Comparison of ENCODE assay signal across 8 cellular contexts in the genomic region with DNA sequence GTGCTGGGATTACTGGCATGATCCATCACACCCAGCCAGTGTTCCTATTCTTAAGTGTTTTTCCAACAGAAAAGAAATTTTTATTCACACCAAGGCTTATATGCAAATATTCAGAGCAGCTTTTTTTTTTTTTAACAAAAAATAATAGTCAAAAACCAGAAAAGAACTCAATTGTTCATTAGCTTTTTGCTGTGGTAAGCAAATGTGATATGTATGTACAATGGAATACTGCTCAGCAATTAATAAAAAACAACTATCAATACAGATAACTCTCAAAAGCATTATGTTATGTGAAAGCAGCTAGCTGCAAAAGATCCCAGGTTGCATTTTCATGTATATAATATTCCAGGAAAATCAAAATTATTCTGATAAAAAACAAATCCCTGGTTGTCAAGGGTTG.
"Had no signal": no experiment of that assay in that cellular context is flagged by ENCODE, and none has a peak within 500 bp of the region (broad histone marks: within the 10 kb centered on the region; RNA-seq: fewer than 3 reads in every experiment).

No MANE protein-coding gene starts in this region.

- DNase-seq: GDM1, GF-D8 had no signal

- H3K4me3 ChIP-seq: GM12878 had no signal

- ATAC-seq: GM12878 had no signal

- FAIRE-seq: G401.6, GM12878, GM12891, GM12892, GM18507, GM19239 had no signal
